In genomic region chr12:52670506-52670905, GRCh38 we compare ENCODE assay signal across 4 cellular contexts. TPM values are rescaled to one million over a fixed set of nuclear protein-coding genes. Genes with fewer than 3 reads are reported as not detected.
"Had no signal": no experiment of that assay in that cellular context is flagged by ENCODE, and none has a peak within 500 bp of the region (broad histone marks: within the 10 kb centered on the region; RNA-seq: fewer than 3 reads in every experiment).

No MANE protein-coding gene starts in this region.

- DNase-seq: GDM1, GF-D8 had no signal

- H3K4me3 ChIP-seq: GM12878 had no signal

RNA-seq across cellular contexts. Expression of gene KRT1, which starts 9.7 kb away (rescaled TPM):
- total RNA-seq: G401, GM12878 had no signal
- polyA plus RNA-seq: GM12878 had no signal

RNA-seq across cellular contexts. Expression of gene KRT2, which starts 18.5 kb away (rescaled TPM):
- total RNA-seq: G401 had no signal

RNA-seq across cellular contexts. Expression of gene KRT77, which starts 32.8 kb away (rescaled TPM):
- total RNA-seq: G401, GM12878 had no signal
- polyA plus RNA-seq: GM12878 had no signal

RNA-seq across cellular contexts. Expression of gene KRT73, which starts 52.1 kb away (rescaled TPM):
- total RNA-seq: G401, GM12878 had no signal
- polyA plus RNA-seq: GM12878 had no signal
